25 cellular contexts compared by ENCODE assay signal in genomic region chr22:38087855-38088254, GRCh38. TPM values are rescaled to one million over a fixed set of nuclear protein-coding genes. Genes with fewer than 3 reads are reported as not detected.
"Had no signal": no experiment of that assay in that cellular context is flagged by ENCODE, and none has a peak within 500 bp of the region (broad histone marks: within the 10 kb centered on the region; RNA-seq: fewer than 3 reads in every experiment).

No MANE protein-coding gene starts in this region.

- H3K4me3 Mint-ChIP-seq: activated CD4-positive, alpha-beta T cell treated with anti-CD3 and anti-CD28 coated beads for 36 hours; activated T-helper 1 cell treated with anti-CD3 and anti-CD28 coated beads, Interleukin-12 subunit alpha, Interleukin-12 subunit beta, Interleukin-2, Interleukin-4 antibody, amounts not matched to agents 30 ng/mL and 10 ng/mL and 1 ng/mL, durations not matched to agents 14 hours and 24 hours and 36 hours; T-helper 2 cell treated with Interferon-gamma antibody and Interleukin-4, amounts not matched to agents 5 μg/mL and 100 μg/mL, for 36 hours had no signal

- H3K36me3 Mint-ChIP-seq: activated naive CD4-positive, alpha-beta T cell treated with anti-CD3 and anti-CD28 coated beads, Interleukin-2, amount 50 U/mL, for 72 hours had no signal

- H3K27ac Mint-ChIP-seq: activated CD4-positive, alpha-beta T cell treated with anti-CD3 and anti-CD28 coated beads for 36 hours; activated naive CD4-positive, alpha-beta T cell treated with anti-CD3 and anti-CD28 coated beads, Interleukin-2, amount 50 U/mL, for 72 hours; activated T-helper 1 cell treated with anti-CD3 and anti-CD28 coated beads, Interleukin-12 subunit alpha, Interleukin-12 subunit beta, Interleukin-2, Interleukin-4 antibody, amounts not matched to agents 30 ng/mL and 10 ng/mL and 1 ng/mL, durations not matched to agents 14 hours and 24 hours and 36 hours; naive thymus-derived CD4-positive, alpha-beta T cell; T-helper 2 cell treated with Interferon-gamma antibody and Interleukin-4, amounts not matched to agents 5 μg/mL and 100 μg/mL, for 36 hours had no signal

- H3K27ac ChIP-seq: body of pancreas, foreskin keratinocyte, tibial artery, vagina had no signal

- ATAC-seq: activated CD4-positive, alpha-beta T cell treated with anti-CD3 and anti-CD28 coated beads for 36 hours; activated naive CD4-positive, alpha-beta T cell treated with anti-CD3 and anti-CD28 coated beads, Interleukin-2, amount 50 U/mL, for 72 hours; body of pancreas; foreskin keratinocyte; naive thymus-derived CD4-positive, alpha-beta T cell; stimulated activated naive CD8-positive, alpha-beta T cell treated with anti-CD3 and anti-CD28 coated beads, Interleukin-15, Interleukin-2, amounts not matched to agents 100 U/mL and 50 U/mL, for 24 hours had no signal

- DNase-seq: activated CD4-positive, alpha-beta T cell treated with anti-CD3 and anti-CD28 coated beads for 36 hours; activated CD4-positive, alpha-beta T cell treated with anti-CD3 and anti-CD28 coated beads, Interleukin-2, amount 50 U/mL, for 48 hours; activated gamma-delta T cell treated with Interleukin-2 at 50 U/mL for 16 hours; activated T-cell treated with anti-CD3 and anti-CD28 coated beads for 4 hours; amygdala; body of pancreas; foreskin keratinocyte; hypothalamus; kidney glomerular epithelial cell; left ventricle myocardium superior; mesendoderm; naive thymus-derived CD4-positive, alpha-beta T cell; nucleus accumbens; retina; stimulated activated CD4-positive, alpha-beta T cell treated with anti-CD3 and anti-CD28 coated beads, Interleukin-2, amount 100 ng/mL, for 24 hours; stimulated activated naive CD8-positive, alpha-beta T cell treated with anti-CD3 and anti-CD28 coated beads, Interleukin-15, Interleukin-2, amounts not matched to agents 100 U/mL and 50 U/mL, for 24 hours; substantia nigra; tibial artery had no signal

- H3K9me3 Mint-ChIP-seq: activated naive CD4-positive, alpha-beta T cell treated with anti-CD3 and anti-CD28 coated beads, Interleukin-2, amount 50 U/mL, for 72 hours; activated T-helper 1 cell treated with anti-CD3 and anti-CD28 coated beads, Interleukin-12 subunit alpha, Interleukin-12 subunit beta, Interleukin-2, Interleukin-4 antibody, amounts not matched to agents 30 ng/mL and 10 ng/mL and 1 ng/mL, durations not matched to agents 14 hours and 24 hours and 36 hours; T-helper 2 cell treated with Interferon-gamma antibody and Interleukin-4, amounts not matched to agents 5 μg/mL and 100 μg/mL, for 36 hours had no signal

- H3K4me1 ChIP-seq: body of pancreas, foreskin keratinocyte had no signal

- H3K36me3 ChIP-seq: vagina had no signal

- H3K27me3 ChIP-seq: body of pancreas, vagina had no signal

- H3K4me3 ChIP-seq: body of pancreas had no signal

- H3K4me1 Mint-ChIP-seq: activated CD4-positive, alpha-beta T cell treated with anti-CD3 and anti-CD28 coated beads for 36 hours; naive thymus-derived CD4-positive, alpha-beta T cell had no signal

- H3K9me3 ChIP-seq: body of pancreas, tibial artery, vagina had no signal

RNA-seq across cellular contexts. Expression of gene SLC16A8, which starts 3.9 kb away (rescaled TPM):
- total RNA-seq: activated CD4-positive, alpha-beta T cell treated with anti-CD3 and anti-CD28 coated beads for 36 hours; body of pancreas; cardiac septum; foreskin keratinocyte; left ventricle myocardium superior; naive thymus-derived CD4-positive, alpha-beta T cell had no signal
- polyA plus RNA-seq: fibroblast of lung; naive thymus-derived CD4-positive, alpha-beta T cell had no signal

RNA-seq across cellular contexts. Expression of gene BAIAP2L2, which starts 22.6 kb away (rescaled TPM):
- total RNA-seq: dermis microvascular lymphatic vessel endothelial cell, vagina had no signal
- polyA plus RNA-seq: naive thymus-derived CD4-positive, alpha-beta T cell had no signal
